ENCODE assay signal across 15 cellular contexts in the genomic region with DNA sequence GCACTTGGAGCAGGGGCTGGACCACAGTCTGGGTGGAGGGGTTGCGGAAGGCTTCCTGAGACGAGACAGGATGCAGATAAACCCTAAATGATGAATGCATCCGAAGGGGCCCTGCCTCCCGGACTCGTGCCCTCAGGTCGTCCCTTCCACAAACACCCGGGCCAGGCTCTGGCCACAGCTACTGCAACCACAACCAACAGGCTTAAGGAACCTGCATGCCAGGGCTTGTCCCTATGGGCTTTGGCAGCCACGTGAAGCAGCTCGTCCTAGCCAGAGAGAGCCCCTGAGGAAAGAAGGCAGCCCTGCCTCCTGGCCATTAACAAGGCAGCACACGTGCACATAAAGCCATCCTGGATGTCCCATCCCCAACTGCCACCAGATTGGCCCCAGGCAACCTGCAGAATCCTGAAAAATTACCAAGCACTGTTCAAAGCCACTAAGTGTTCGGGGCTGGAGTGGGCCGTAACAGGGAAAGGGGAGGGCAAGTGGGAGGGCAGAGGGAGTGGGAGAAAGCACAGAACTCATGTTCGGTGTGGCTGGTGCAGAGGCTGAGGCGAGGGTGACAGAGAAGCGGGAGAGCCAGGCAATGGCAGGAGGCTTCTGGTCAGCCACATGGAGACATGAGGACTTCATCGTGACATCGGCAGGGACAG.
DNase-seq lines count a peak whose midpoint lies in the region; ATAC-seq, FAIRE-seq and TF ChIP-seq lines count a peak whose summit lies in the region.
"Had no signal": no experiment of that assay in that cellular context is flagged by ENCODE, and none has a peak within 500 bp of the region (broad histone marks: within the 10 kb centered on the region; RNA-seq: fewer than 3 reads in every experiment).

No MANE protein-coding gene starts in this region.

- H3K36me3 ChIP-seq in NT2/D1 (ENCODE audit: insufficient read depth, insufficient read length, low read length) = peaks cover 78% of the 10 kb centered on the region

- no peaks in the 10 kb centered on the region for H3K27me3 Mint-ChIP-seq in stimulated activated naive CD8-positive, alpha-beta T cell treated with anti-CD3 and anti-CD28 coated beads, Interleukin-15, amount 100 ng/mL, for 72 hours
- H3K27me3 Mint-ChIP-seq: activated naive CD4-positive, alpha-beta T cell treated with anti-CD3 and anti-CD28 coated beads, Interleukin-2, amount 50 U/mL, for 24 hours; stimulated activated naive B cell treated with anti-CD40 and anti-IgM and Interleukin-4, amounts not matched to agents 10 μg/mL and 1 μg/mL and 100 μg/mL, for 72 hours had no signal

- FAIRE-seq in urothelium cell line (lab: Jason Lieb, UNC) = peak; percentile 96

- no peak for DNase-seq in stimulated activated naive CD8-positive, alpha-beta T cell treated with anti-CD3 and anti-CD28 coated beads, Interleukin-15, amount 100 ng/mL, for 72 hours
- no peak for DNase-seq in stimulated activated naive CD8-positive, alpha-beta T cell treated with anti-CD3 and anti-CD28 coated beads, Interleukin-15, Interleukin-2, amounts not matched to agents 100 U/mL and 50 U/mL, for 24 hours
- no peak for DNase-seq in NT2/D1 (ENCODE audit: low read depth, low spot score)
- peak; percentile 40 to 69 for DNase-seq in foreskin keratinocyte
- no peak for DNase-seq in urothelium cell line (ENCODE audit: low spot score)
- DNase-seq in NCI-H446 treated with DMSO at 0.1 percent for 48 hours (lab: John Stamatoyannopoulos, UW) = no peak
- DNase-seq: activated CD8-positive, alpha-beta memory T cell treated with anti-CD3 and anti-CD28 coated beads, Interleukin-2, amount 50 U/mL, for 48 hours; AML-193; occipital lobe; PC-3; stimulated activated naive B cell treated with anti-CD40 and anti-IgM and Interleukin-4, amounts not matched to agents 10 μg/mL and 1 μg/mL and 100 μg/mL, for 72 hours had no signal

- H3K4me3 Mint-ChIP-seq in stimulated activated naive CD8-positive, alpha-beta T cell treated with anti-CD3 and anti-CD28 coated beads, Interleukin-15, amount 100 ng/mL, for 72 hours = no peak overlapping the region
- H3K4me3 Mint-ChIP-seq: activated naive CD4-positive, alpha-beta T cell treated with anti-CD3 and anti-CD28 coated beads, Interleukin-2, amount 50 U/mL, for 24 hours; stimulated activated naive B cell treated with anti-CD40 and anti-IgM and Interleukin-4, amounts not matched to agents 10 μg/mL and 1 μg/mL and 100 μg/mL, for 72 hours had no signal

- H3K27ac ChIP-seq in foreskin keratinocyte = no peak overlapping the region
- H3K27ac ChIP-seq: gastroesophageal sphincter had no signal

- peaks cover 5% of the 10 kb centered on the region for H3K4me1 Mint-ChIP-seq in stimulated activated naive CD8-positive, alpha-beta T cell treated with anti-CD3 and anti-CD28 coated beads, Interleukin-15, amount 100 ng/mL, for 72 hours
- H3K4me1 Mint-ChIP-seq: activated naive CD4-positive, alpha-beta T cell treated with anti-CD3 and anti-CD28 coated beads, Interleukin-2, amount 50 U/mL, for 24 hours had no signal

- no peak for TF ChIP-seq CTCF in foreskin keratinocyte (conservative IDR thresholded peaks at IDR 0.05)

- peak overlapping the region; percentile 12 for H3K9ac ChIP-seq in NT2/D1 (ENCODE audit: insufficient read length, low read depth)

- no peak for ATAC-seq in stimulated activated naive CD8-positive, alpha-beta T cell treated with anti-CD3 and anti-CD28 coated beads, Interleukin-15, amount 100 ng/mL, for 72 hours
- ATAC-seq in stimulated activated naive CD8-positive, alpha-beta T cell treated with anti-CD3 and anti-CD28 coated beads, Interleukin-15, Interleukin-2, amounts not matched to agents 100 U/mL and 50 U/mL, for 24 hours = no peak
- ATAC-seq in foreskin keratinocyte (peak; percentile 69), HG03342 (IDR thresholded peaks at IDR 0.05; ENCODE audit: unreplicated experiment) (no peak), GM21619 (IDR thresholded peaks at IDR 0.05; ENCODE audit: unreplicated experiment) (no peak)
- ATAC-seq: gastroesophageal sphincter; PC-3; stimulated activated naive B cell treated with anti-CD40 and anti-IgM and Interleukin-4, amounts not matched to agents 10 μg/mL and 1 μg/mL and 100 μg/mL, for 72 hours had no signal

- H3K9me3 ChIP-seq in NT2/D1 (ENCODE audit: insufficient read depth, low read length) = no peaks in the 10 kb centered on the region
- H3K9me3 ChIP-seq: gastroesophageal sphincter had no signal

- peak overlapping the region; percentile 37 to 59 for H3K27ac Mint-ChIP-seq in stimulated activated naive CD8-positive, alpha-beta T cell treated with anti-CD3 and anti-CD28 coated beads, Interleukin-15, amount 100 ng/mL, for 72 hours
- H3K27ac Mint-ChIP-seq: activated naive CD4-positive, alpha-beta T cell treated with anti-CD3 and anti-CD28 coated beads, Interleukin-2, amount 50 U/mL, for 24 hours had no signal

- H3K27me3 ChIP-seq in NT2/D1 (ENCODE audit: insufficient read depth, insufficient read length) (no peaks in the 10 kb centered on the region), foreskin keratinocyte (no peaks in the 10 kb centered on the region)
- H3K27me3 ChIP-seq: gastroesophageal sphincter had no signal

- H3K4me1 ChIP-seq in NT2/D1 (ENCODE audit: insufficient read depth, insufficient read length) (peaks cover 19% of the 10 kb centered on the region), foreskin keratinocyte (peaks cover 6% of the 10 kb centered on the region)

- no peaks in the 10 kb centered on the region for H3K9me3 Mint-ChIP-seq in stimulated activated naive CD8-positive, alpha-beta T cell treated with anti-CD3 and anti-CD28 coated beads, Interleukin-15, amount 100 ng/mL, for 72 hours
- H3K9me3 Mint-ChIP-seq: activated naive CD4-positive, alpha-beta T cell treated with anti-CD3 and anti-CD28 coated beads, Interleukin-2, amount 50 U/mL, for 24 hours; stimulated activated naive B cell treated with anti-CD40 and anti-IgM and Interleukin-4, amounts not matched to agents 10 μg/mL and 1 μg/mL and 100 μg/mL, for 72 hours had no signal

- H3K4me3 ChIP-seq in NT2/D1 (ENCODE audit: insufficient read length, low read depth) = no peak overlapping the region
- H3K4me3 ChIP-seq: gastroesophageal sphincter had no signal

Comparison
In these comparisons a context has a peak if more than half of its experiments do, and no peak if none do; other contexts are left out.
1. DNase-seq: peak in foreskin keratinocyte (2 of 2); none in stimulated activated naive CD8-positive, alpha-beta T cell treated with anti-CD3 and anti-CD28 coated beads, Interleukin-15, amount 100 ng/mL, for 72 hours (0 of 2), stimulated activated naive CD8-positive, alpha-beta T cell treated with anti-CD3 and anti-CD28 coated beads, Interleukin-15, Interleukin-2, amounts not matched to agents 100 U/mL and 50 U/mL, for 24 hours (single experiment), NT2/D1 (single experiment), urothelium cell line (single experiment) and NCI-H446 treated with DMSO at 0.1 percent for 48 hours (single experiment).